11 cellular contexts compared by ENCODE assay signal in the genomic region with DNA sequence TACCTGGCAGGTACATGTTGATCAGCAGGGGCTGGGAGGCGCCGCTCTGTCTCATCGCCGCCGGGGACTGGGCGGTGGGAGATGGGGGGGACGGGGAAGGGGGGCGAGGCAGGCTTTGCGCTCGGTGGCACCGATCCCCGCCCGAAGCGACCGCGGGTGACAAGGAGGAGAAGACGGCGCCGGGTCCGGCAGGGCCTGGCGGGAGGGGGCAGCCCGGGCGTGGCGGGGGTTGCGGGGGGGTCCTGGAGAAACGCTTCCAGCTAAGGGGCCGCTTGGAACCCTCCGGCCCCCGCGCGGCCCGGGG. TPM values are rescaled to one million over a fixed set of nuclear protein-coding genes. Genes with fewer than 3 reads are reported as not detected.
DNase-seq lines count a peak whose midpoint lies in the region; ATAC-seq and TF ChIP-seq lines count a peak whose summit lies in the region.
"Had no signal": no experiment of that assay in that cellular context is flagged by ENCODE, and none has a peak within 500 bp of the region (broad histone marks: within the 10 kb centered on the region; RNA-seq: fewer than 3 reads in every experiment).

A gene (minus strand): TSS at position 164 of the 304 bp plus-strand sequence. CDS start 109 bp downstream, at position 55.

- no peak within 1 kb of the TSS for H3K9ac ChIP-seq in smooth muscle cell (ENCODE audit: low read depth)

- no peak for TF ChIP-seq CTCF in activated CD8-positive, alpha-beta T cell treated with anti-CD3 and anti-CD28 coated beads for 36 hours (IDR thresholded peaks at IDR 0.05)
- no peak for TF ChIP-seq CTCF in LNCaP clone FGC (IDR thresholded peaks at IDR 0.05; ENCODE audit: control insufficient read depth, extremely low read depth, insufficient read depth)
- no peak for TF ChIP-seq CTCF in esophagus muscularis mucosa (IDR thresholded peaks at IDR 0.05)
- TF ChIP-seq CTCF in smooth muscle cell (IDR thresholded peaks at IDR 0.05; ENCODE audit: borderline replicate concordance, insufficient read depth, poor library complexity, severe bottlenecking), result no peak

- no peak within 1 kb of the TSS for H2AFZ ChIP-seq in smooth muscle cell (ENCODE audit: low read depth)

- peak within 1 kb of the TSS; percentile 5 for H3K27ac Mint-ChIP-seq in activated CD8-positive, alpha-beta T cell treated with anti-CD3 and anti-CD28 coated beads, Interleukin-2, amount 10 ng/mL, durations not matched to agents 7 days and 5 days
- no peak within 1 kb of the TSS for H3K27ac Mint-ChIP-seq in activated CD8-positive, alpha-beta T cell treated with anti-CD3 and anti-CD28 coated beads for 36 hours
- H3K27ac Mint-ChIP-seq: activated T-helper 2 cell treated with anti-CD3 and anti-CD28 coated beads, Interferon-gamma antibody, Interleukin-2, Interleukin-4, amounts not matched to agents 10 μg/mL and 5 μg/mL and 100 μg/mL, durations not matched to agents 14 hours and 24 hours and 36 hours had no signal

- TF ChIP-seq EP300 in esophagus muscularis mucosa (IDR thresholded peaks at IDR 0.05), result no peak

- H3K36me3 ChIP-seq in esophagus muscularis mucosa (no peaks in the 10 kb centered on the region), smooth muscle cell (ENCODE audit: low read depth) (no peaks in the 10 kb centered on the region)

- H3K27ac ChIP-seq in esophagus muscularis mucosa (replicated peaks in 1 of 4), result no peak within 1 kb of the TSS
- no peak within 1 kb of the TSS for H3K27ac ChIP-seq in smooth muscle cell (ENCODE audit: low read depth)

- H3K4me3 ChIP-seq in LNCaP clone FGC (ENCODE audit: low read depth, low read length) (peak within 1 kb of the TSS; percentile 37), esophagus muscularis mucosa (peak within 1 kb of the TSS; percentile 15 to 35 (median 24)), smooth muscle cell (no peak within 1 kb of the TSS)

- peaks cover 22% of the 10 kb centered on the region for H3K4me1 Mint-ChIP-seq in activated CD8-positive, alpha-beta T cell treated with anti-CD3 and anti-CD28 coated beads, Interleukin-2, amount 10 ng/mL, durations not matched to agents 7 days and 5 days (ENCODE audit: low read depth)
- peaks cover 19% of the 10 kb centered on the region for H3K4me1 Mint-ChIP-seq in activated CD8-positive, alpha-beta T cell treated with anti-CD3 and anti-CD28 coated beads for 36 hours (ENCODE audit: low read depth)

- ATAC-seq in activated CD8-positive, alpha-beta T cell treated with anti-CD3 and anti-CD28 coated beads, Interleukin-2, amount 10 ng/mL, durations not matched to agents 7 days and 5 days, result no peak
- no peak for ATAC-seq in activated CD8-positive, alpha-beta T cell treated with anti-CD3 and anti-CD28 coated beads for 36 hours

- intact Hi-C loops in activated CD8-positive, alpha-beta T cell treated with anti-CD3 and anti-CD28 coated beads for 36 hours (cut with micrococcal nuclease), result no loop called here
- intact Hi-C loops in esophagus muscularis mucosa (cut with DNase I), result no loop called here

- no peak for TF ChIP-seq POLR2A in esophagus muscularis mucosa (IDR thresholded peaks at IDR 0.05; ENCODE audit: low read depth)

- no peak within 1 kb of the TSS for H3K4me3 Mint-ChIP-seq in activated CD8-positive, alpha-beta T cell treated with anti-CD3 and anti-CD28 coated beads, Interleukin-2, amount 10 ng/mL, durations not matched to agents 7 days and 5 days
- H3K4me3 Mint-ChIP-seq in activated CD8-positive, alpha-beta T cell treated with anti-CD3 and anti-CD28 coated beads for 36 hours, result no peak within 1 kb of the TSS

- CTCF ChIA-PET in activated CD8-positive, alpha-beta T cell treated with anti-CD3 and anti-CD28 coated beads, Interleukin-2, amount 10 ng/mL, durations not matched to agents 7 days and 5 days (lab: Charles Lee), result interaction anchor here (5.7 kb wide), 1 partner anchor 11 kb away, joined by 58 read pairs; no protein-coding TSS in a partner anchor
- CTCF ChIA-PET in activated CD8-positive, alpha-beta T cell treated with anti-CD3 and anti-CD28 coated beads for 36 hours (lab: Charles Lee), result interaction anchor here (1.6 to 5.7 kb wide), 2 partner anchors 9 to 109 kb away, joined by 5 to 128 read pairs; a partner anchor contains a TSS

- H3K27me3 Mint-ChIP-seq in activated CD8-positive, alpha-beta T cell treated with anti-CD3 and anti-CD28 coated beads, Interleukin-2, amount 10 ng/mL, durations not matched to agents 7 days and 5 days (ENCODE audit: low read depth), result peaks cover 82% of the 10 kb centered on the region
- peaks cover 75% of the 10 kb centered on the region for H3K27me3 Mint-ChIP-seq in activated CD8-positive, alpha-beta T cell treated with anti-CD3 and anti-CD28 coated beads for 36 hours

- POLR2A ChIA-PET in activated CD8-positive, alpha-beta T cell treated with anti-CD3 and anti-CD28 coated beads, Interleukin-2, amount 10 ng/mL, durations not matched to agents 7 days and 5 days (lab: Charles Lee), result no interaction called here
- POLR2A ChIA-PET in activated CD8-positive, alpha-beta T cell treated with anti-CD3 and anti-CD28 coated beads for 36 hours (lab: Charles Lee), result no interaction called here

- no peak for DNase-seq in activated CD8-positive, alpha-beta T cell treated with anti-CD3 and anti-CD28 coated beads, Interleukin-2, amount 10 ng/mL, durations not matched to agents 7 days and 5 days
- DNase-seq in activated CD8-positive, alpha-beta T cell treated with anti-CD3 and anti-CD28 coated beads for 36 hours, result no peak
- DNase-seq in LNCaP clone FGC (ENCODE audit: low read depth) (no peak), esophagus muscularis mucosa (ENCODE audit: extremely low spot score) (no peak), smooth muscle cell (lab: John Stamatoyannopoulos, UW; ENCODE audit: unreplicated experiment) (no peak), NCI-H524 (lab: John Stamatoyannopoulos, UW) (no peak), NCI-H146 treated with DMSO at 0.1 percent for 48 hours (lab: John Stamatoyannopoulos, UW; ENCODE audit: unreplicated experiment) (no peak), NCI-H2081 treated with DMSO at 0.1 percent for 48 hours (lab: John Stamatoyannopoulos, UW) (no peak)
- DNase-seq: IMR-90 had no signal

- WGBS in esophagus muscularis mucosa, result 2% methylated on average over 8 of the region's 32 CpGs
- 0% methylated on average over 4 of the region's 32 CpGs for WGBS in smooth muscle cell (ENCODE audit: low lambda C conversion rate)

- H3K9me3 Mint-ChIP-seq in activated CD8-positive, alpha-beta T cell treated with anti-CD3 and anti-CD28 coated beads, Interleukin-2, amount 10 ng/mL, durations not matched to agents 7 days and 5 days (ENCODE audit: insufficient read depth), result no peaks in the 10 kb centered on the region
- no peaks in the 10 kb centered on the region for H3K9me3 Mint-ChIP-seq in activated CD8-positive, alpha-beta T cell treated with anti-CD3 and anti-CD28 coated beads for 36 hours
- H3K9me3 Mint-ChIP-seq: activated T-helper 2 cell treated with anti-CD3 and anti-CD28 coated beads, Interferon-gamma antibody, Interleukin-2, Interleukin-4, amounts not matched to agents 10 μg/mL and 5 μg/mL and 100 μg/mL, durations not matched to agents 14 hours and 24 hours and 36 hours had no signal

- H3K27me3 ChIP-seq in esophagus muscularis mucosa (peaks cover 0 to 100% (median 90%) of the 10 kb centered on the region in 4 donors), smooth muscle cell (ENCODE audit: low read depth) (peaks cover 100% of the 10 kb centered on the region)

- H4K20me1 ChIP-seq in smooth muscle cell (ENCODE audit: low read depth), result no peaks in the 10 kb centered on the region

- no peaks in the 10 kb centered on the region for H3K79me2 ChIP-seq in smooth muscle cell (ENCODE audit: low read depth)

- no peaks in the 10 kb centered on the region for H3K9me3 ChIP-seq in esophagus muscularis mucosa
- no peaks in the 10 kb centered on the region for H3K9me3 ChIP-seq in smooth muscle cell (replicated peaks; ENCODE audit: low read depth)

- no peaks in the 10 kb centered on the region for H3F3A ChIP-seq in smooth muscle cell (ENCODE audit: low read depth)

- H3K4me1 ChIP-seq in esophagus muscularis mucosa (peaks cover 39 to 55% (median 50%) of the 10 kb centered on the region in 4 donors), smooth muscle cell (ENCODE audit: low read depth) (peaks cover 10% of the 10 kb centered on the region)

- H3K4me2 ChIP-seq in smooth muscle cell, result peak within 1 kb of the TSS; percentile 57

- H3K36me3 Mint-ChIP-seq in activated CD8-positive, alpha-beta T cell treated with anti-CD3 and anti-CD28 coated beads, Interleukin-2, amount 10 ng/mL, durations not matched to agents 7 days and 5 days (ENCODE audit: low read depth), result peaks cover 2% of the 10 kb centered on the region
- no peaks in the 10 kb centered on the region for H3K36me3 Mint-ChIP-seq in activated CD8-positive, alpha-beta T cell treated with anti-CD3 and anti-CD28 coated beads for 36 hours (ENCODE audit: low read depth)

RNA-seq across cellular contexts. Expression of the gene that starts here (rescaled TPM):
- not detected for total RNA-seq in activated CD8-positive, alpha-beta T cell treated with anti-CD3 and anti-CD28 coated beads, Interleukin-2, amount 10 ng/mL, durations not matched to agents 7 days and 5 days
- not detected for total RNA-seq in activated CD8-positive, alpha-beta T cell treated with anti-CD3 and anti-CD28 coated beads for 36 hours
- total RNA-seq in esophagus muscularis mucosa (not detected), smooth muscle cell (not detected in 2 replicates)
- not detected in 2 replicates for polyA plus RNA-seq in smooth muscle cell
- total RNA-seq: activated T-helper 2 cell treated with anti-CD3 and anti-CD28 coated beads, Interferon-gamma antibody, Interleukin-2, Interleukin-4, amounts not matched to agents 10 μg/mL and 5 μg/mL and 100 μg/mL, durations not matched to agents 14 hours and 24 hours and 36 hours; dermis microvascular lymphatic vessel endothelial cell; IMR-90 had no signal
- polyA plus RNA-seq: IMR-90 had no signal
